Comparison of ENCODE assay signal across 8 cellular contexts in the genomic region with DNA sequence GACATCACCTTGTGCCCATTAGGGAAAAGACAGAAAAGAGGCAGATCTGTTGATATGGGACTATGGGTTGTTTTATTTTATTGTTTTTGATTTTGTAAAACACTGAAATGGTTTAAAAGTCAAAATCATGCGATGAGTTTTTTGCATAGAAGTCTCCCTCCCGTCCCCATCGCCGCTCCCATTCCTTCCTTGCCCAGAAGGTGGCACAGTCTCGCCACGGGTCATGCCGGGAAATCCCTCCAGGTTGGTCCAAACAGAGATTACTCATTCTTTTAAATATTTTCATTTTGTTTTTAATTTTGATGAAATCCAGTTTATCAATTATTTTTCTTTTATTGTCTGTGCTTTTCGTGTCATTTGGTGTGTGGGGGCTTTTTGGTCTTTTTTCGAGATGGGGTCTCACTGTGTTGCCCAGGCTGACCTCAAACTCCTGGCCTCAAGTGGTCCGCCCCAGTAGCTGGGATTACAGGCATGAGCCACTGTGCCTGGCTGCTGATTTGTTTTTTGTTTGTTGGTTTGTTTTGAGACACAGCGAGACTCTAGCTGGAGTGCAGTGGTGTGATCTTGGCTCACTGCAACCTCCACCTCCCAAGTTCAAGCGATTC. TPM values are rescaled to one million over a fixed set of nuclear protein-coding genes. Genes with fewer than 3 reads are reported as not detected.
DNase-seq lines count a peak whose midpoint lies in the region; ATAC-seq, FAIRE-seq and TF ChIP-seq lines count a peak whose summit lies in the region.

No MANE protein-coding gene starts in this region.

- no peak for TF ChIP-seq EP300 in A549 (IDR thresholded peaks at IDR 0.05)

- peak; percentile 84 for TF ChIP-seq CTCF in A549 (IDR thresholded peaks at IDR 0.05)
- TF ChIP-seq CTCF in bronchial epithelial cell (IDR thresholded peaks at IDR 0.05; ENCODE audit: insufficient read depth, low read length, severe bottlenecking): peak; percentile 80
- TF ChIP-seq CTCF in lower lobe of right lung (IDR thresholded peaks at IDR 0.05): peak; percentile 86

- TF ChIP-seq RAD21 in A549 (conservative IDR thresholded peaks at IDR 0.05 in 1 of 2, IDR thresholded peaks at IDR 0.05 in 1 of 2): peak; percentile 93

- POLR2A ChIA-PET in A549 (lab: Yijun Ruan, JAX): interaction anchor here (0.6 to 1.9 kb wide), 2 partner anchors 36 to 61 kb away, joined by 3 to 12 read pairs; partner anchors contain the start of gene GDF15

- H3K4me3 ChIP-seq in A549 (no peak overlapping the region), bronchial epithelial cell (ENCODE audit: low read depth, low read length) (no peak overlapping the region), lower lobe of right lung (no peak overlapping the region), aorta (ENCODE audit: low read length in 2 of 2) (no peak overlapping the region)

- intact Hi-C loops in lower lobe of right lung (cut with DNase I): loop anchor here (10.0 kb wide), 1 partner anchor 45 kb away; the partner anchor contains the start of gene LRRC25
- intact Hi-C loops in aorta (cut with DNase I): loop anchor here (2.0 to 5.0 kb wide), 3 partner anchors 38 to 63 kb away; partner anchors contain the start of gene GDF15 (in 1 of the 2)

- in situ Hi-C loops in G401 (cut with HindIII; ENCODE audit: low sequenced_read_pairs): no loop called here

- CTCF ChIA-PET in A549 (lab: Yijun Ruan, JAX): interaction anchor here (0.6 to 4.4 kb wide), 27 partner anchors 8 to 158 kb away, joined by 3 to 109 read pairs (median 4); partner anchors contain the start of gene SSBP4

- H3K4me2 ChIP-seq in A549: peak overlapping the region; percentile 22; the same call in 1 of the 3 replicates

- H3K4me1 ChIP-seq in A549: peaks cover 7% of the 10 kb centered on the region; the same call in 1 of the 3 replicates
- peaks cover 4% of the 10 kb centered on the region for H3K4me1 ChIP-seq in lower lobe of right lung
- no peaks in the 10 kb centered on the region for H3K4me1 ChIP-seq in aorta (ENCODE audit: control insufficient read depth in 1 of 2, insufficient read depth in 2 of 2, low read length in 2 of 2)

- H3K27ac ChIP-seq in A549 (peak overlapping the region; percentile 67 to 77), lower lobe of right lung (no peak overlapping the region), aorta (ENCODE audit: low read depth in 1 of 2, low read length in 2 of 2) (no peak overlapping the region)

- ATAC-seq in A549: peak; percentile 68 to 87; a peak in 4 of 6 replicates
- ATAC-seq in lower lobe of right lung: peak; percentile 73 to 87
- ATAC-seq in aorta (ENCODE audit: low FRiP score): no peak
- ATAC-seq in HG02884 (IDR thresholded peaks at IDR 0.05; ENCODE audit: unreplicated experiment): no peak

- TF ChIP-seq POLR2A in A549 (IDR thresholded peaks at IDR 0.05; ENCODE audit: low read length): no peak

- peak; percentile 61 to 69 for DNase-seq in A549 (ENCODE audit: low read depth in 1 of 2, low spot score in 1 of 2)
- peak; percentile 40 for DNase-seq in G401 (ENCODE audit: low spot score)
- DNase-seq in NCI-H226: peak; percentile 32
- DNase-seq in bronchial epithelial cell (ENCODE audit: low read depth): peak; percentile 35
- DNase-seq in lower lobe of right lung: peak; percentile 71
- DNase-seq in aorta: peak; percentile 73 to 86
- DNase-seq in stimulated activated naive CD4-positive, alpha-beta T cell treated with Interleukin-2 at 50 U/mL for 16 hours (lab: John Stamatoyannopoulos, UW): no peak

- 23% methylated on average over 12 of the region's 12 CpGs for WGBS in A549 (ENCODE audit: missing lambda C conversion rate)
- WGBS in aorta, 2 donors: 49 to 50% methylated on average over 12 of the region's 12 CpGs

- no peaks in the 10 kb centered on the region for H3K36me3 ChIP-seq in bronchial epithelial cell (ENCODE audit: control insufficient read depth, insufficient read depth, low read length)
- peaks cover 3% of the 10 kb centered on the region for H3K36me3 ChIP-seq in lower lobe of right lung
- H3K36me3 ChIP-seq in aorta (ENCODE audit: control insufficient read depth in 1 of 2, insufficient read depth in 2 of 2, low read length in 1 of 2): no peaks in the 10 kb centered on the region

- H3K27me3 ChIP-seq in bronchial epithelial cell (ENCODE audit: control insufficient read depth, insufficient read depth, low read length) (no peaks in the 10 kb centered on the region), lower lobe of right lung (ENCODE audit: low read depth) (no peaks in the 10 kb centered on the region), aorta (ENCODE audit: control insufficient read depth in 1 of 2, insufficient read depth in 2 of 2, low read length in 1 of 2) (no peaks in the 10 kb centered on the region)

- FAIRE-seq in A549 (lab: Jason Lieb, UNC) (no peak), bronchial epithelial cell (lab: Jason Lieb, UNC) (no peak)

- H3K9me3 ChIP-seq in A549 (no peaks in the 10 kb centered on the region), lower lobe of right lung (no peaks in the 10 kb centered on the region), aorta (ENCODE audit: control insufficient read depth, low read length) (no peaks in the 10 kb centered on the region)

TF ChIP-seq in A549, 52 proteins besides CTCF, POLR2A, EP300 and RAD21:
- no peak for TF ChIP-seq HOXB5 (CRISPR knock-in tag; IDR thresholded peaks at IDR 0.05)
- peak; percentile 95 for TF ChIP-seq SMC3 (IDR thresholded peaks at IDR 0.05)

RNA-seq across cellular contexts. Expression of gene PGPEP1, which starts 9.2 kb away (rescaled TPM):
- polyA plus RNA-seq in A549 (2011; rRNA removed): 7.1 and 8.6 TPM in 2 replicates
- polyA plus RNA-seq in A549 (2012; cell fraction: cytosol; rRNA removed): 2.4 and 3.9 TPM in 2 replicates
- polyA plus RNA-seq in A549 (2012; cell fraction: nucleus; rRNA removed): 2.9 and 3.5 TPM in 2 replicates
- polyA plus RNA-seq in A549 (2017; fragmentation: RNase III; extraction: RNeasy Plus Mini Kit Qiagen cat#74134 plus additional on column Dnase treatment): 4.5 to 5.9 TPM (median 5.3 TPM) in 3 replicates
- polyA minus RNA-seq in A549 (2011; rRNA and poly(A)+ RNA removed): 23.2 and 30.1 TPM in 2 replicates
- total RNA-seq in G401 (2014; rRNA removed; shearing (Covaris generic)): 6.5 and 14.1 TPM in 2 replicates
- 8.2 and 12.6 TPM in 2 replicates for total RNA-seq in bronchial epithelial cell
- total RNA-seq in lower lobe of right lung: 40.9 TPM
- total RNA-seq in aorta: 10 to 100 TPM; 41.5 to 46.9 TPM
- 10 to 100 TPM; 19.2 to 25.3 TPM for polyA plus RNA-seq in aorta

RNA-seq across cellular contexts. Expression of gene LSM4, which starts 26.8 kb away (rescaled TPM):
- polyA plus RNA-seq in A549 (2011; rRNA removed) (106 and 154 TPM in 2 replicates), A549 (2017; fragmentation: RNase III; extraction: RNeasy Plus Mini Kit Qiagen cat#74134 plus additional on column Dnase treatment) (169 to 180 TPM (median 171 TPM) in 3 replicates), aorta (10 to 100 TPM; 58.6 to 91.8 TPM)
- polyA plus RNA-seq in A549 (2012; cell fraction: cytosol; rRNA removed): 311 and 362 TPM in 2 replicates
- 158 and 166 TPM in 2 replicates for polyA plus RNA-seq in A549 (2012; cell fraction: nucleus; rRNA removed)
- polyA minus RNA-seq in A549 (2011; rRNA and poly(A)+ RNA removed): 51.2 and 54.0 TPM in 2 replicates
- 539 and 749 TPM in 2 replicates for total RNA-seq in G401 (2014; rRNA removed; shearing (Covaris generic))
- total RNA-seq in bronchial epithelial cell (208 and 260 TPM in 2 replicates), lower lobe of right lung (72.3 TPM), aorta (10 to 100 TPM; 32.2 to 34.5 TPM)

RNA-seq across cellular contexts. Expression of gene GDF15, which starts 36.3 kb away (rescaled TPM):
- polyA plus RNA-seq in A549 (2011; rRNA removed) (67.8 and 78.5 TPM in 2 replicates), A549 (2017; fragmentation: RNase III; extraction: RNeasy Plus Mini Kit Qiagen cat#74134 plus additional on column Dnase treatment) (53.4 to 58.4 TPM (median 56.9 TPM) in 3 replicates), aorta (1 to 10 TPM; 2.8 to 3.2 TPM)
- polyA plus RNA-seq in A549 (2012; cell fraction: cytosol; rRNA removed): 120 and 188 TPM in 2 replicates
- polyA plus RNA-seq in A549 (2012; cell fraction: nucleus; rRNA removed): 132 and 182 TPM in 2 replicates
- polyA minus RNA-seq in A549 (2011; rRNA and poly(A)+ RNA removed): 33.4 and 59.6 TPM in 2 replicates
- 143 and 217 TPM in 2 replicates for total RNA-seq in G401 (2014; rRNA removed; shearing (Covaris generic))
- total RNA-seq in bronchial epithelial cell (123 and 166 TPM in 2 replicates), lower lobe of right lung (21.2 TPM), aorta (1 to 10 TPM; 4.2 to 9.8 TPM)

RNA-seq across cellular contexts. Expression of gene LRRC25, which starts 47.8 kb away (rescaled TPM):
- polyA plus RNA-seq in A549 (2011; rRNA removed) (not detected in 2 replicates), A549 (2017; fragmentation: RNase III; extraction: RNeasy Plus Mini Kit Qiagen cat#74134 plus additional on column Dnase treatment) (not detected in 3 replicates), aorta (1 to 10 TPM; 2.2 to 7.4 TPM)
- polyA plus RNA-seq in A549 (2012; cell fraction: cytosol; rRNA removed): not detected in 2 replicates
- polyA plus RNA-seq in A549 (2012; cell fraction: nucleus; rRNA removed): not detected in 2 replicates
- not detected in 2 replicates for polyA minus RNA-seq in A549 (2011; rRNA and poly(A)+ RNA removed)
- not detected in 2 replicates for total RNA-seq in G401 (2014; rRNA removed; shearing (Covaris generic))
- total RNA-seq in bronchial epithelial cell (under 0.01 TPM in 1 of 2 replicates, not detected in the other), lower lobe of right lung (35.4 TPM), aorta (10 to 100 TPM in 1 of 2 donors, 1 to 10 TPM in 1; 7.7 to 15.6 TPM)

Comparison
In these comparisons a context has a peak if more than half of its experiments do, and no peak if none do; other contexts are left out.
1. ATAC-seq: peak in A549 (2 of 2) and lower lobe of right lung (2 of 2); none in aorta (single experiment) and HG02884 (single experiment).
2. H3K27ac ChIP-seq: peak in A549 (2 of 2); none in lower lobe of right lung (single experiment) and aorta (0 of 2).
3. Peak in every context shown above with its lines, with median percentiles within 50 percentile points of each other: CTCF ChIP-seq.